Comparison of ENCODE assay signal across 8 cellular contexts in genomic region chr6:90413867-90414266, GRCh38.
DNase-seq lines count a peak whose midpoint lies in the region; ATAC-seq, FAIRE-seq and TF ChIP-seq lines count a peak whose summit lies in the region.

No MANE protein-coding gene starts in this region.

- no peak overlapping the region for H3K4me3 ChIP-seq in right lobe of liver
- H3K4me3 ChIP-seq in HepG2 (replicated peaks in 1 of 3; ENCODE audit: insufficient read depth in 1 of 3, low read depth in 2 of 3, low read length in 3 of 3) = no peak overlapping the region
- no peak overlapping the region for H3K4me3 ChIP-seq in mucosa of descending colon

- H3K36me3 Mint-ChIP-seq in WTC11 = no peaks in the 10 kb centered on the region
- peaks cover 16% of the 10 kb centered on the region for H3K36me3 Mint-ChIP-seq in central memory CD8-positive, alpha-beta T cell (ENCODE audit: insufficient read depth)

- ATAC-seq in right lobe of liver = peak in 3 of 4 donors; percentile 17 to 47 (median 44)
- no peak for ATAC-seq in HepG2
- ATAC-seq in WTC11 = peak; percentile 81
- peak; percentile 96 for ATAC-seq in central memory CD8-positive, alpha-beta T cell (replicated peaks; ENCODE audit: extremely low read depth, poor library complexity, severe bottlenecking)
- ATAC-seq in mucosa of descending colon = peak; percentile 79
- ATAC-seq in GM19035 (IDR thresholded peaks at IDR 0.05; ENCODE audit: unreplicated experiment) = no peak

- H3K79me2 ChIP-seq in HepG2 (ENCODE audit: insufficient read depth, low read length) = no peaks in the 10 kb centered on the region

- intact Hi-C loops in right lobe of liver (cut with DNase I) (no loop called here), HepG2 (cut with micrococcal nuclease; ENCODE audit: unreplicated experiment) (no loop called here), mucosa of descending colon (cut with DNase I, micrococcal nuclease) (no loop called here)

- 4% methylated on average over 8 of the region's 8 CpGs for WGBS in right lobe of liver (ENCODE audit: insufficient coverage, low coverage, low lambda C conversion rate, missing lambda C conversion rate)
- 1% methylated on average over 8 of the region's 8 CpGs for WGBS in HepG2 (ENCODE audit: low lambda C conversion rate)

- peak overlapping the region; percentile 45 for H3K4me3 Mint-ChIP-seq in WTC11
- peak overlapping the region; percentile 79 for H3K4me3 Mint-ChIP-seq in central memory CD8-positive, alpha-beta T cell

- TF ChIP-seq RAD21 in HepG2 (CRISPR knock-in tag; IDR thresholded peaks at IDR 0.05) = no peak

- no peaks in the 10 kb centered on the region for H4K20me1 ChIP-seq in HepG2 (ENCODE audit: insufficient read depth, low read length)

- no peak overlapping the region for H3K4me2 ChIP-seq in HepG2 (ENCODE audit: low read depth, low read length)

- TF ChIP-seq CTCF in right lobe of liver (IDR thresholded peaks at IDR 0.05) (no peak), HepG2 (CRISPR knock-in tag; IDR thresholded peaks at IDR 0.05) (no peak), WTC11 (IDR thresholded peaks at IDR 0.05) (no peak), mucosa of descending colon (IDR thresholded peaks at IDR 0.05) (no peak)

- H3K27me3 ChIP-seq in right lobe of liver = no peaks in the 10 kb centered on the region
- peaks cover 0 to 5% of the 10 kb centered on the region in 2 experiments; a peak in 1 of 5 replicates for H3K27me3 ChIP-seq in HepG2 (ENCODE audit: control insufficient read depth in 1 of 2, insufficient read depth in 2 of 2, low read length in 2 of 2)

- H3K9me3 ChIP-seq in right lobe of liver (no peaks in the 10 kb centered on the region), HepG2 (ENCODE audit: low read length) (no peaks in the 10 kb centered on the region), mucosa of descending colon (no peaks in the 10 kb centered on the region)

- peaks cover 0 to 3% (median 0%) of the 10 kb centered on the region in 4 donors for H3K4me1 ChIP-seq in right lobe of liver
- H3K4me1 ChIP-seq in HepG2 (ENCODE audit: insufficient read depth, low read length) = no peaks in the 10 kb centered on the region
- H3K4me1 ChIP-seq in mucosa of descending colon (ENCODE audit: low read depth) = no peaks in the 10 kb centered on the region

- POLR2A ChIA-PET in HepG2 (lab: Yijun Ruan, JAX) = no interaction called here
- POLR2A ChIA-PET in WTC11 (lab: Charles Lee) = interaction anchor here (0.7 kb wide), 1 partner anchor 56 kb away, joined by 4 read pairs; no protein-coding TSS in a partner anchor

- TF ChIP-seq POLR2A in right lobe of liver (IDR thresholded peaks at IDR 0.05) (no peak), HepG2 (IDR thresholded peaks at IDR 0.05; ENCODE audit: insufficient read depth in 1 of 2, low read depth in 2 of 2, low read length in 2 of 2) (no peak)

- DNase-seq in right lobe of liver (no peak), HepG2 (ENCODE audit: low spot score) (no peak), WTC11 (ENCODE audit: low spot score) (peak; percentile 63), mucosa of descending colon (peak; percentile 37 to 70 (median 49)), ACHN (no peak)
- DNase-seq in central memory CD8-positive, alpha-beta T cell (ENCODE audit: low spot score in 2 of 2) = peak; percentile 43 to 81
- peak; percentile 55 for DNase-seq in stimulated activated CD8-positive, alpha-beta memory T cell treated with anti-CD3 and anti-CD28 coated beads, Interleukin-7, amount 100 ng/mL, for 24 hours (ENCODE audit: low read depth)

- no peak for FAIRE-seq in HepG2 (lab: Jason Lieb, UNC)

- H3K36me3 ChIP-seq in right lobe of liver = no peaks in the 10 kb centered on the region
- H3K36me3 ChIP-seq in HepG2 (replicated peaks in 1 of 2; ENCODE audit: control insufficient read depth in 1 of 2, insufficient read depth in 2 of 2, low read length in 2 of 2) = no peaks in the 10 kb centered on the region
- no peaks in the 10 kb centered on the region for H3K36me3 ChIP-seq in mucosa of descending colon (ENCODE audit: low read depth)

- no peaks in the 10 kb centered on the region for H3K9me3 Mint-ChIP-seq in WTC11
- peaks cover 6% of the 10 kb centered on the region for H3K9me3 Mint-ChIP-seq in central memory CD8-positive, alpha-beta T cell

- H3K9ac ChIP-seq in HepG2 (ENCODE audit: insufficient read depth, low read depth, low read length) = no peak overlapping the region

- CTCF ChIA-PET in HepG2 (lab: Yijun Ruan, JAX; ENCODE audit: low intra/inter-chr PET ratio, low total read pairs) = no interaction called here
- CTCF ChIA-PET in WTC11 (lab: Charles Lee) = interaction anchor here (1.5 to 2.5 kb wide), 5 partner anchors 20 to 473 kb away, joined by 4 to 8 read pairs (median 7); no protein-coding TSS in a partner anchor

- no peak overlapping the region for H2AFZ ChIP-seq in HepG2 (ENCODE audit: low read length)

- H3K27me3 Mint-ChIP-seq in WTC11 (ENCODE audit: low read depth) = peaks cover 26% of the 10 kb centered on the region
- no peaks in the 10 kb centered on the region for H3K27me3 Mint-ChIP-seq in central memory CD8-positive, alpha-beta T cell

- no peak overlapping the region for H3K27ac Mint-ChIP-seq in WTC11
- H3K27ac Mint-ChIP-seq in central memory CD8-positive, alpha-beta T cell (ENCODE audit: low read depth) = peak overlapping the region; percentile 100

- TF ChIP-seq EP300 in HepG2 (IDR thresholded peaks at IDR 0.05; ENCODE audit: low read depth in 2 of 2, low read length in 2 of 2) = no peak
- TF ChIP-seq EP300 in HepG2 (CRISPR knock-in tag; IDR thresholded peaks at IDR 0.05; ENCODE audit: borderline replicate concordance) = no peak

- H3K27ac ChIP-seq in right lobe of liver (no peak overlapping the region), HepG2 (ENCODE audit: extremely low read length, insufficient read depth, low read length) (no peak overlapping the region)

- H3K4me1 Mint-ChIP-seq in WTC11 = peaks cover 28% of the 10 kb centered on the region
- H3K4me1 Mint-ChIP-seq in central memory CD8-positive, alpha-beta T cell = peaks cover 32% of the 10 kb centered on the region

- no TSS peak for BruUV-seq in HepG2 (replicated peaks; lab: Mats Ljungman, UMichigan)

- in situ Hi-C loops in HepG2 (cut with HindIII; ENCODE audit: extremely low pct_ligation_motif_present, low pct_unique_long_range_greater_than_20kb) (no loop called here), ACHN (cut with HindIII; ENCODE audit: low pct_ligation_motif_present, low pct_unique_long_range_greater_than_20kb, low sequenced_read_pairs) (no loop called here)

TF ChIP-seq in HepG2, 621 proteins besides CTCF, POLR2A, EP300 and RAD21:
- no peak for TF ChIP-seq ARNTL (CRISPR knock-in tag; IDR thresholded peaks at IDR 0.05)

TF ChIP-seq in WTC11, 78 proteins besides CTCF, POLR2A, EP300 and RAD21:
- no peak for TF ChIP-seq TEAD4 (CRISPR knock-in tag; IDR thresholded peaks at IDR 0.05)
- TF ChIP-seq MLX (CRISPR knock-in tag; IDR thresholded peaks at IDR 0.05) = no peak
- TF ChIP-seq HMGXB4 (CRISPR knock-in tag; IDR thresholded peaks at IDR 0.05) = no peak
- no peak for TF ChIP-seq FOXK1 (CRISPR knock-in tag; IDR thresholded peaks at IDR 0.05)
- TF ChIP-seq ZNF423 (CRISPR knock-in tag; IDR thresholded peaks at IDR 0.05) = no peak
- TF ChIP-seq GABPB1 (CRISPR knock-in tag; IDR thresholded peaks at IDR 0.05) = no peak

Comparison
In these comparisons a context has a peak if more than half of its experiments do, and no peak if none do; other contexts are left out.
1. ATAC-seq: peak in right lobe of liver (3 of 4), WTC11 (single experiment), central memory CD8-positive, alpha-beta T cell (single experiment) and mucosa of descending colon (single experiment); none in HepG2 (single experiment) and GM19035 (single experiment).
2. DNase-seq: peak in WTC11 (single experiment), central memory CD8-positive, alpha-beta T cell (2 of 2), mucosa of descending colon (3 of 3) and stimulated activated CD8-positive, alpha-beta memory T cell treated with anti-CD3 and anti-CD28 coated beads, Interleukin-7, amount 100 ng/mL, for 24 hours (single experiment); none in right lobe of liver (0 of 3), HepG2 (single experiment) and ACHN (single experiment).